25 cellular contexts compared by ENCODE assay signal in the genomic region with DNA sequence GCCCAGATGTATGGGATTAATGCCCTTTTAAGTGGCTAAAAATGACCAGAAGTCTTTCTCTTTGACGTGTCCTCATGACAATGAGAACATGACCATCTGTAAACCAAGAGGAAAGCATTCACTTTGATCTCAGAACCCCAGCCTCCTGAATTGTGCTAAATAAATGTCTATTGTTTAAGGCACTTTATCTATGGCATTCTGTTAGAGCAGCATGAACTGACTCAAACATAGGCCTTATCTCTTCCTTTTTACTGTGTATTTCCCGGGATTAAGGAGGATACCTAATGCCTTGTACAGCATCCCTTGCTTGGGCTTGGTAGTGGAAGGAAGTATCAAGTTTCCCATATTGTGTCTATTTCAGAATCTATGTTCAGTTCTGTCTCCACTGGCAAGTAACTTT. TPM values are rescaled to one million over a fixed set of nuclear protein-coding genes. Genes with fewer than 3 reads are reported as not detected.
"Had no signal": no experiment of that assay in that cellular context is flagged by ENCODE, and none has a peak within 500 bp of the region (broad histone marks: within the 10 kb centered on the region; RNA-seq: fewer than 3 reads in every experiment).

No MANE protein-coding gene starts in this region.

- H3K4me1 Mint-ChIP-seq: nephron, neural progenitor cell had no signal

- DNase-seq: cortex of kidney; dorsolateral prefrontal cortex; effector CD4-positive, alpha-beta T cell; erythroblast; esophagus squamous epithelium; head of caudate nucleus; naive thymus-derived CD4-positive, alpha-beta T cell; sigmoid colon; stimulated activated CD4-positive, alpha-beta T cell treated with anti-CD3 and anti-CD28 coated beads, Interleukin-2, amount 100 ng/mL, for 24 hours; stimulated activated CD4-positive, alpha-beta T cell treated with anti-CD3 and anti-CD28 coated beads, Interleukin-4, amount 100 ng/mL, for 24 hours; stimulated activated naive CD8-positive, alpha-beta T cell treated with anti-CD3 and anti-CD28 coated beads, Interleukin-15, Interleukin-2, amounts not matched to agents 100 U/mL and 50 U/mL, for 24 hours; substantia nigra; testis; tibial artery had no signal

- H3K36me3 ChIP-seq: esophagus squamous epithelium, neural progenitor cell, prostate gland, right atrium auricular region, sigmoid colon, tibial artery had no signal

- H3K9me3 Mint-ChIP-seq: neural progenitor cell, type B pancreatic cell had no signal

- H3K4me3 Mint-ChIP-seq: memory B cell; mesothelial cell of epicardium; naive thymus-derived CD4-positive, alpha-beta T cell; nephron; neural progenitor cell; stimulated activated effector memory CD8-positive, alpha-beta T cell treated with anti-CD3 and anti-CD28 coated beads, Interleukin-12 subunit alpha, Interleukin-12 subunit beta, amount 100 ng/mL, for 72 hours; type B pancreatic cell had no signal

- H3K9ac ChIP-seq: neural progenitor cell, parathyroid adenoma had no signal

- H3K9me3 ChIP-seq: esophagus squamous epithelium, prostate gland, testis, tibial artery had no signal

- H3K36me3 Mint-ChIP-seq: memory B cell; mesothelial cell of epicardium; neural progenitor cell; stimulated activated effector memory CD8-positive, alpha-beta T cell treated with anti-CD3 and anti-CD28 coated beads, Interleukin-12 subunit alpha, Interleukin-12 subunit beta, amount 100 ng/mL, for 72 hours; type B pancreatic cell had no signal

- H3K27ac Mint-ChIP-seq: memory B cell; mesothelial cell of epicardium; naive thymus-derived CD4-positive, alpha-beta T cell; nephron; neural progenitor cell; stimulated activated effector memory CD8-positive, alpha-beta T cell treated with anti-CD3 and anti-CD28 coated beads, Interleukin-12 subunit alpha, Interleukin-12 subunit beta, amount 100 ng/mL, for 72 hours; type B pancreatic cell had no signal

- H3K27ac ChIP-seq: dorsolateral prefrontal cortex, esophagus squamous epithelium, neural progenitor cell, parathyroid adenoma, prostate gland, right atrium auricular region, sigmoid colon, testis, tibial artery had no signal

- H3K27me3 ChIP-seq: dorsolateral prefrontal cortex, esophagus squamous epithelium, neural progenitor cell, right atrium auricular region, sigmoid colon, testis, tibial artery had no signal

- H3K4me1 ChIP-seq: neural progenitor cell, parathyroid adenoma, prostate gland, right atrium auricular region, sigmoid colon, testis, tibial artery had no signal

- H3K27me3 Mint-ChIP-seq: memory B cell, type B pancreatic cell had no signal

- H3K4me3 ChIP-seq: dorsolateral prefrontal cortex, esophagus squamous epithelium, lung, neural progenitor cell, prostate gland, right atrium auricular region, sigmoid colon, testis, tibial artery had no signal

RNA-seq across cellular contexts. Expression of a gene that starts 47.2 kb away (rescaled TPM):
- total RNA-seq: fibroblast of villous mesenchyme had no signal
- polyA plus RNA-seq: naive thymus-derived CD4-positive, alpha-beta T cell had no signal
